Comparison of ENCODE assay signal across 27 cellular contexts in the genomic region with DNA sequence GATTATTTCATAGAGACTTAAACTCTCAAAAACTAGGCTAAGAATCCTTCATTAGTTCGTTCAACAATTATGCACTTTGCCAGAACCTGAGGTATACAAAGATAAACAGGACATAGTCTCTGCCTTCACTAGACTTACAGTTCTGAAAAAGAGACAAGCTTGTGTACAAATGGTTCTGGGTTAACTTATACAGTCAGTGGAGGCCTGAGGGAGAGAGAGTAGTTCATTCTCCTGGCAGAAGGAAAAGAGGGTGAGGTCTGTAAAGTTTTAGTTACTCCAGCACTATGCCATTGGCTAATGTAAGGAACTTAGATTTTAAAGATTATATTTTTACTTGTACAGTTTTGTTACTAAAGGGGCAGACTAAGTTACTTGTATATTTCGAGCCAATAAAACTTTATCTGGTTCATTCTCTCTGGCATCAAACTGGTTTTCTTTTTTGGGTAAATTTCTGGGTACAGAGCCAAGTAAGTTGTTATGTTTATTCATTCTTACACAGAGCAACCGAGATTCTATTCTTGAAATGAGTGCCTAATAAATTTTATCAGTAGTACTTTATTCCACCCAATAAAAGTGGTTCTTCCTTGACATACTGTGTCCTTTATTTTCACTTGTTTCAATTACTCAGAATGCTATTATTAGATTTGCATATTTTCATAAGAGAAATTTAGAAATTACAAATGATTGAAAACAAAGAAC.
"Had no signal": no experiment of that assay in that cellular context is flagged by ENCODE, and none has a peak within 500 bp of the region (broad histone marks: within the 10 kb centered on the region; RNA-seq: fewer than 3 reads in every experiment).

No MANE protein-coding gene starts in this region.

- H3K36me3 ChIP-seq: ascending aorta, brain microvascular endothelial cell, colonic mucosa, esophagus squamous epithelium, gastroesophageal sphincter had no signal

- H3K9me3 ChIP-seq: ascending aorta, colonic mucosa, esophagus squamous epithelium, gastroesophageal sphincter had no signal

- H3K36me3 Mint-ChIP-seq: activated CD4-positive, alpha-beta memory T cell treated with anti-CD3 and anti-CD28 coated beads for 36 hours; activated CD8-positive, alpha-beta memory T cell treated with anti-CD3 and anti-CD28 coated beads, Interleukin-2, amount 10 ng/mL, durations not matched to agents 7 days and 5 days; activated naive CD4-positive, alpha-beta T cell treated with anti-CD3 and anti-CD28 coated beads, Interleukin-2, amount 10 ng/mL, durations not matched to agents 7 days and 5 days; activated naive CD4-positive, alpha-beta T cell treated with anti-CD3 and anti-CD28 coated beads, Interleukin-2, amount 50 U/mL, for 72 hours had no signal

- H3K4me1 Mint-ChIP-seq: activated CD4-positive, alpha-beta T cell treated with anti-CD3 and anti-CD28 coated beads for 36 hours; activated CD4-positive, alpha-beta T cell treated with anti-CD3 and anti-CD28 coated beads, Interleukin-2, amount 10 ng/mL, durations not matched to agents 24 days and 14 days; activated CD8-positive, alpha-beta memory T cell treated with anti-CD3 and anti-CD28 coated beads, Interleukin-2, amount 10 ng/mL, durations not matched to agents 7 days and 5 days; activated naive CD4-positive, alpha-beta T cell treated with anti-CD3 and anti-CD28 coated beads, Interleukin-2, amount 10 ng/mL, durations not matched to agents 7 days and 5 days; activated naive CD8-positive, alpha-beta T cell treated with anti-CD3 and anti-CD28 coated beads, Interleukin-2, amount 10 ng/mL, durations not matched to agents 7 days and 5 days had no signal

- H3K9me3 Mint-ChIP-seq: activated CD4-positive, alpha-beta memory T cell treated with anti-CD3 and anti-CD28 coated beads for 36 hours; activated CD4-positive, alpha-beta T cell treated with anti-CD3 and anti-CD28 coated beads, Interleukin-2, amount 10 ng/mL, durations not matched to agents 24 days and 14 days; activated naive CD4-positive, alpha-beta T cell treated with anti-CD3 and anti-CD28 coated beads, Interleukin-2, amount 10 ng/mL, durations not matched to agents 7 days and 5 days; activated naive CD4-positive, alpha-beta T cell treated with anti-CD3 and anti-CD28 coated beads, Interleukin-2, amount 50 U/mL, for 72 hours; activated naive CD8-positive, alpha-beta T cell treated with anti-CD3 and anti-CD28 coated beads, Interleukin-2, amount 10 ng/mL, durations not matched to agents 7 days and 5 days; activated T-cell treated with anti-CD3 and anti-CD28 coated beads, Interleukin-2, amount 50 U/mL, for 72 hours; T-cell; T-helper 1 cell treated with Interleukin-12 subunit alpha and Interleukin-12 subunit beta and Interleukin-4 antibody, amounts not matched to agents 30 μg/mL and 1 μg/mL, for 36 hours had no signal

- H3K4me3 Mint-ChIP-seq: activated CD4-positive, alpha-beta memory T cell treated with anti-CD3 and anti-CD28 coated beads for 36 hours; activated CD4-positive, alpha-beta T cell treated with anti-CD3 and anti-CD28 coated beads for 36 hours; activated CD4-positive, alpha-beta T cell treated with anti-CD3 and anti-CD28 coated beads, Interleukin-2, amount 10 ng/mL, durations not matched to agents 24 days and 14 days; activated CD8-positive, alpha-beta memory T cell treated with anti-CD3 and anti-CD28 coated beads, Interleukin-2, amount 10 ng/mL, durations not matched to agents 7 days and 5 days; activated CD8-positive, alpha-beta T cell treated with anti-CD3 and anti-CD28 coated beads, Interleukin-2, amount 10 ng/mL, durations not matched to agents 7 days and 5 days; activated naive CD4-positive, alpha-beta T cell treated with anti-CD3 and anti-CD28 coated beads, Interleukin-2, amount 10 ng/mL, durations not matched to agents 7 days and 5 days; activated naive CD8-positive, alpha-beta T cell treated with anti-CD3 and anti-CD28 coated beads, Interleukin-2, amount 10 ng/mL, durations not matched to agents 7 days and 5 days; activated T-cell treated with anti-CD3 and anti-CD28 coated beads, Interleukin-2, amount 50 U/mL, for 72 hours; T-cell; T-helper 1 cell treated with Interleukin-12 subunit alpha and Interleukin-12 subunit beta and Interleukin-4 antibody, amounts not matched to agents 30 μg/mL and 1 μg/mL, for 36 hours had no signal

- ATAC-seq: activated CD4-positive, alpha-beta T cell treated with anti-CD3 and anti-CD28 coated beads for 36 hours; activated CD8-positive, alpha-beta memory T cell treated with anti-CD3 and anti-CD28 coated beads, Interleukin-2, amount 10 ng/mL, durations not matched to agents 7 days and 5 days; activated CD8-positive, alpha-beta T cell treated with anti-CD3 and anti-CD28 coated beads, Interleukin-2, amount 10 ng/mL, durations not matched to agents 7 days and 5 days; activated naive CD4-positive, alpha-beta T cell treated with anti-CD3 and anti-CD28 coated beads, Interleukin-2, amount 50 U/mL, for 72 hours; activated T-cell treated with anti-CD3 and anti-CD28 coated beads, Interleukin-2, amount 50 U/mL, for 72 hours; gastroesophageal sphincter; T-cell had no signal

- H3K27me3 ChIP-seq: ascending aorta, brain microvascular endothelial cell, colonic mucosa, esophagus squamous epithelium, gastroesophageal sphincter had no signal

- H3K27ac ChIP-seq: ascending aorta, brain microvascular endothelial cell, colonic mucosa, epithelial cell of prostate, esophagus squamous epithelium, gastroesophageal sphincter had no signal

- H3K27me3 Mint-ChIP-seq: activated CD4-positive, alpha-beta memory T cell treated with anti-CD3 and anti-CD28 coated beads for 36 hours; activated CD4-positive, alpha-beta T cell treated with anti-CD3 and anti-CD28 coated beads for 36 hours; activated CD4-positive, alpha-beta T cell treated with anti-CD3 and anti-CD28 coated beads, Interleukin-2, amount 10 ng/mL, durations not matched to agents 24 days and 14 days; activated CD8-positive, alpha-beta memory T cell treated with anti-CD3 and anti-CD28 coated beads, Interleukin-2, amount 10 ng/mL, durations not matched to agents 7 days and 5 days; activated naive CD8-positive, alpha-beta T cell treated with anti-CD3 and anti-CD28 coated beads, Interleukin-2, amount 10 ng/mL, durations not matched to agents 7 days and 5 days; T-cell had no signal

- DNase-seq: activated CD4-positive, alpha-beta memory T cell treated with anti-CD3 and anti-CD28 coated beads for 36 hours; activated CD4-positive, alpha-beta T cell treated with anti-CD3 and anti-CD28 coated beads for 36 hours; activated CD4-positive, alpha-beta T cell treated with anti-CD3 and anti-CD28 coated beads, Interleukin-2, amount 10 ng/mL, durations not matched to agents 24 days and 14 days; activated CD4-positive, CD25-positive, alpha-beta regulatory T cell; activated CD4-positive, CD25-positive, alpha-beta regulatory T cell treated with anti-CD3 and anti-CD28 coated beads, Interleukin-2, amount 50 U/mL, for 72 hours; activated CD8-positive, alpha-beta memory T cell treated with anti-CD3 and anti-CD28 coated beads, Interleukin-2, amount 10 ng/mL, durations not matched to agents 7 days and 5 days; activated CD8-positive, alpha-beta memory T cell treated with anti-CD3 and anti-CD28 coated beads, Interleukin-2, amount 50 U/mL, for 4 hours; activated CD8-positive, alpha-beta T cell treated with anti-CD3 and anti-CD28 coated beads, Interleukin-2, amount 10 ng/mL, durations not matched to agents 7 days and 5 days; activated gamma-delta T cell; activated naive CD4-positive, alpha-beta T cell; activated naive CD4-positive, alpha-beta T cell treated with anti-CD3 and anti-CD28 coated beads, Interleukin-2, amount 10 ng/mL, durations not matched to agents 7 days and 5 days; activated naive CD8-positive, alpha-beta T cell treated with anti-CD3 and anti-CD28 coated beads, Interleukin-2, amount 10 ng/mL, durations not matched to agents 7 days and 5 days; activated T-cell treated with anti-CD3 and anti-CD28 coated beads, Interleukin-2, amount 50 U/mL, for 1 hour; activated T-cell treated with anti-CD3 and anti-CD28 coated beads, Interleukin-2, amount 50 U/mL, for 72 hours; brain microvascular endothelial cell; caudate nucleus; cerebellar nuclear complex; colonic mucosa; effector CD8-positive, alpha-beta T cell; esophagus squamous epithelium; foreskin melanocyte; T-cell had no signal

- H3K4me1 ChIP-seq: colonic mucosa had no signal

- H3K27ac Mint-ChIP-seq: activated CD4-positive, alpha-beta memory T cell treated with anti-CD3 and anti-CD28 coated beads for 36 hours; activated CD4-positive, alpha-beta T cell treated with anti-CD3 and anti-CD28 coated beads for 36 hours; activated CD4-positive, alpha-beta T cell treated with anti-CD3 and anti-CD28 coated beads, Interleukin-2, amount 10 ng/mL, durations not matched to agents 24 days and 14 days; activated CD8-positive, alpha-beta memory T cell treated with anti-CD3 and anti-CD28 coated beads, Interleukin-2, amount 10 ng/mL, durations not matched to agents 7 days and 5 days; activated CD8-positive, alpha-beta T cell treated with anti-CD3 and anti-CD28 coated beads, Interleukin-2, amount 10 ng/mL, durations not matched to agents 7 days and 5 days; activated naive CD4-positive, alpha-beta T cell treated with anti-CD3 and anti-CD28 coated beads, Interleukin-2, amount 10 ng/mL, durations not matched to agents 7 days and 5 days; activated naive CD8-positive, alpha-beta T cell treated with anti-CD3 and anti-CD28 coated beads, Interleukin-2, amount 10 ng/mL, durations not matched to agents 7 days and 5 days; activated T-cell treated with anti-CD3 and anti-CD28 coated beads, Interleukin-2, amount 50 U/mL, for 72 hours; T-cell; T-helper 1 cell treated with Interleukin-12 subunit alpha and Interleukin-12 subunit beta and Interleukin-4 antibody, amounts not matched to agents 30 μg/mL and 1 μg/mL, for 36 hours had no signal

- H3K4me3 ChIP-seq: ascending aorta, colonic mucosa, esophagus squamous epithelium, gastroesophageal sphincter had no signal
